19 cellular contexts compared by ENCODE assay signal in the genomic region with DNA sequence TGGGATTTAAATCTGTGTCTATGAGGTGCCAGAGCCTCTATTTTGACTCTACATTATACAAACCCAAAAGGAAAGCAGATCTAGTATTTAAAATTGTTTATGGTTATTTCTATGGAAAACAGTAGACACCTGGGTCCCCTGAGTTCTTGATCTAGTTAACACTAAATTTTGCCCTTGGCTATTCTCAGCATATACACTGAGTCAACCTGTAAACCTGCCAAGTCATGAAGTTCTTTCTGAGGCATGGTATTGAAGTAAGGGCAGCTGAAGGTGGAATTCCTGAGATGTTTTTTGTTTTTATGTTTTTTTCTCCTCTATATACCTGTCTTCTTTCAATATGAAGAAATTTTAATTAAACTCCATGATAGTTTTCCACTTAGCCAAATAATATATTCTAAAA.
"Had no signal": no experiment of that assay in that cellular context is flagged by ENCODE, and none has a peak within 500 bp of the region (broad histone marks: within the 10 kb centered on the region; RNA-seq: fewer than 3 reads in every experiment).

No MANE protein-coding gene starts in this region.

- H3K4me1 ChIP-seq: body of pancreas, right atrium auricular region had no signal

- ATAC-seq: activated CD4-positive, alpha-beta T cell treated with anti-CD3 and anti-CD28 coated beads for 36 hours; activated CD8-positive, alpha-beta T cell treated with anti-CD3 and anti-CD28 coated beads for 36 hours; activated naive CD8-positive, alpha-beta T cell treated with anti-CD3 and anti-CD28 coated beads, Interleukin-2, amount 50 U/mL, for 24 hours; activated T-cell treated with anti-CD3 and anti-CD28 coated beads, Interleukin-2, amount 50 U/mL, for 72 hours; body of pancreas; T-cell had no signal

- H3K27me3 ChIP-seq: body of pancreas, esophagus muscularis mucosa, right atrium auricular region, stomach had no signal

- H3K4me3 ChIP-seq: body of pancreas, dorsolateral prefrontal cortex, esophagus muscularis mucosa, right atrium auricular region, stomach, thoracic aorta had no signal

- H3K9me3 ChIP-seq: body of pancreas, esophagus muscularis mucosa, neutrophil, right atrium auricular region, stomach, thoracic aorta had no signal

- DNase-seq: activated CD4-positive, alpha-beta T cell treated with anti-CD3 and anti-CD28 coated beads for 36 hours; activated CD8-positive, alpha-beta memory T cell treated with anti-CD3 and anti-CD28 coated beads, Interleukin-2, amount 50 U/mL, for 4 hours; activated CD8-positive, alpha-beta T cell treated with anti-CD3 and anti-CD28 coated beads for 36 hours; activated naive CD4-positive, alpha-beta T cell treated with Interleukin-2 at 50 U/mL for 16 hours; activated naive CD8-positive, alpha-beta T cell treated with anti-CD3 and anti-CD28 coated beads, Interleukin-2, amount 50 U/mL, for 24 hours; activated T-cell treated with anti-CD3 and anti-CD28 coated beads, Interleukin-2, amount 50 U/mL, for 72 hours; body of pancreas; dorsolateral prefrontal cortex; head of caudate nucleus; midbrain; small intestine; stomach; T-cell; T1000 had no signal

- H3K27ac ChIP-seq: body of pancreas, dorsolateral prefrontal cortex, esophagus muscularis mucosa, neutrophil, right atrium auricular region, stomach, thoracic aorta, VCaP had no signal
